In the genomic region with DNA sequence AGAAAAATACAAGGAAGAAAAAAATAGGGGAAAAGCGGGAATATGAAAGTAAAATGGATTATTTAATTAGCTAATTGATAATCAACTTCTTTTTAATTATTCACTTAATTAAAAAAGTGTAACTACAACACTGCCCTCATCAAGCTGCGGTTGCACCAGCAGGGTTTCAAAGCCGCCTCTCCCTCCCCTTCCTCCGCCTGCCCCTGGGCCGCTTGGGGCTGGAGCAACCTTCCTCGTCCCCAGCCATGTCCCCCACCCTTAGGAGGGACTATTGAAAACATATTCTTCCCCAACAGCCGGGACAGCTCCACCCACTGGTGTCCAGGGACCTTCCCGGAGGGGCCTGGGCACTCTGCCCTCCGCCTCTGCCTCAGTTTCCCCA, we compare ENCODE assay signal across 1 cellular context.
TF ChIP-seq lines count a peak whose summit lies in the region.

No MANE protein-coding gene starts in this region.

TF ChIP-seq in A549, 52 proteins besides CTCF, POLR2A, EP300 and RAD21 (continued from another document):
- TF ChIP-seq ZFP36 (IDR thresholded peaks at IDR 0.05; ENCODE audit: borderline replicate concordance, partially characterized antibody): no peak
- no peak for TF ChIP-seq CBX2 (IDR thresholded peaks at IDR 0.05; ENCODE audit: borderline replicate concordance, low read depth)
